ENCODE assay signal across 9 cellular contexts in genomic region chr10:52779541-52780390, GRCh38. TPM values are rescaled to one million over a fixed set of nuclear protein-coding genes. Genes with fewer than 3 reads are reported as not detected.
DNase-seq lines count a peak whose midpoint lies in the region; ATAC-seq and TF ChIP-seq lines count a peak whose summit lies in the region.
"Had no signal": no experiment of that assay in that cellular context is flagged by ENCODE, and none has a peak within 500 bp of the region (broad histone marks: within the 10 kb centered on the region; RNA-seq: fewer than 3 reads in every experiment).

No MANE protein-coding gene starts in this region.

- peak overlapping the region in 1 of 5 experiments; percentile 42 for H3K27ac Mint-ChIP-seq in brain
- no peak overlapping the region for H3K27ac Mint-ChIP-seq in immature natural killer cell
- H3K27ac Mint-ChIP-seq: activated naive CD8-positive, alpha-beta T cell had no signal

- H3K4me3 Mint-ChIP-seq in brain (no peak overlapping the region), immature natural killer cell (no peak overlapping the region)
- H3K4me3 Mint-ChIP-seq: activated naive CD8-positive, alpha-beta T cell had no signal

- DNase-seq in EL: peak; percentile 60
- peak; percentile 3 to 19 (median 6) for DNase-seq in immature natural killer cell
- peak; percentile 34 to 70 for DNase-seq in stimulated activated CD4-positive, alpha-beta T cell treated with anti-CD3 and anti-CD28 coated beads, Interleukin-2, amount 100 ng/mL, for 24 hours
- DNase-seq in amniotic stem cell (lab: John Stamatoyannopoulos, UW): no peak

- no peaks in the 10 kb centered on the region for H3K4me1 Mint-ChIP-seq in brain
- H3K4me1 Mint-ChIP-seq in immature natural killer cell: no peaks in the 10 kb centered on the region

- no peaks in the 10 kb centered on the region for H3K9me3 Mint-ChIP-seq in brain
- peaks cover 0 to 11% (median under 1%) of the 10 kb centered on the region in 6 donors for H3K9me3 Mint-ChIP-seq in immature natural killer cell

- ATAC-seq in GM19395 (IDR thresholded peaks at IDR 0.05; ENCODE audit: unreplicated experiment) (peak; percentile 92), HG03280 (IDR thresholded peaks at IDR 0.05; ENCODE audit: unreplicated experiment) (peak; percentile 94)

- peak; percentile 94 to 98 for TF ChIP-seq CTCF in brain (conservative IDR thresholded peaks at IDR 0.05)

- peaks cover 5% of the 10 kb centered on the region for H3K27me3 Mint-ChIP-seq in brain
- peaks cover 0 to 1% (median 0%) of the 10 kb centered on the region in 3 donors for H3K27me3 Mint-ChIP-seq in immature natural killer cell (ENCODE audit: low read depth in 3 of 3)
- H3K27me3 Mint-ChIP-seq: activated naive CD8-positive, alpha-beta T cell had no signal

- H3K36me3 Mint-ChIP-seq in brain (no peaks in the 10 kb centered on the region), immature natural killer cell (no peaks in the 10 kb centered on the region)
- H3K36me3 Mint-ChIP-seq: activated naive CD8-positive, alpha-beta T cell had no signal

TF ChIP-seq in PFSK-1, 5 proteins besides CTCF, POLR2A, EP300 and RAD21:
- TF ChIP-seq REST (IDR thresholded peaks at IDR 0.05; ENCODE audit: insufficient read depth in 1 of 2, low read depth in 2 of 2, low read length in 2 of 2) (no peak), SIN3A (IDR thresholded peaks at IDR 0.05; ENCODE audit: borderline replicate concordance, insufficient read depth, low read length) (no peak), POLR2AphosphoS5 (IDR thresholded peaks at IDR 0.05; ENCODE audit: low read depth, low read length) (no peak), TAF1 (IDR thresholded peaks at IDR 0.05; ENCODE audit: borderline replicate concordance, insufficient read depth, low read length) (no peak), FOXP2 (optimal IDR thresholded peaks at IDR 0.05; ENCODE audit: borderline replicate concordance, extremely low read depth, extremely low read length, insufficient read depth) (peak; percentile 20)

RNA-seq across cellular contexts. Expression of gene MBL2, which starts 7.2 kb away (rescaled TPM):
- not detected for polyA plus RNA-seq in PFSK-1 (2012; ENCODE audit: insufficient read length, low read depth)
- polyA plus RNA-seq in brain (ENCODE audit: insufficient read depth, low read depth, low replicate concordance) (not detected), immature natural killer cell (not detected)
